ENCODE assay signal across 1 cellular context in the genomic region with DNA sequence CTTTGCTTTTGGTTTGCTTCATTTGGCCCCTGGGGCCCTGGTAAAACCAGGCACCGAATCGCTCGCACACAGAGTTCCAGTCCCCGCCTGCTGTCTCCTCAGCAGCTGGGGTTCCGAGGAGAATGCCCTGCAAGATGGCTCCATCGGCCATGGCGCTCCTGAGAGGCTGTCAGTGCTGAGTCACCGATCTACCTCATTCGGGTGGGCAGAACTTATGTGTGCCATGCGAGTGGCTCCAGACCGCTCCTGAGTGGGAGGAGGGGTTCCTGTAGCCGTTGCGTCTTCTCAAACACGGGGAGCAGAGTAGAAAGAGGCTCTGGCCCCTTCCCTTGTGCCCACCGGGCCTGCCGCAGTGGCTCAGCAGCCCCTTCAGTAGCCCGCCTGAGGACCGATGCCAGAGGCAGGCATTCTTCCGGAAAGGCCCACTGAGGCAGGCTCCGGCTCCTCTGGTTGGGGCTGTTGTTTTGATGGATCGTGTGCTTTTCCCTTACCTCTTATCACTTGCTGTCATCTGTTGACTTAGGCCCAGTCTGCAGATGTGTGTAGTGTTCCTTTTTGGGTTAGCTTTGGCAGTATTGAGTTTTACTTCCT.
TF ChIP-seq lines count a peak whose summit lies in the region.

No MANE protein-coding gene starts in this region.

TF ChIP-seq in HEK293, 187 proteins besides CTCF, POLR2A, EP300 and RAD21 (continued from another document and continues in another):
- TF ChIP-seq ZNF362 (tag by site-specific recombination; IDR thresholded peaks at IDR 0.05) (no peak), SALL2 (tag by site-specific recombination; IDR thresholded peaks at IDR 0.05; ENCODE audit: borderline replicate concordance) (no peak), ZEB2 (tag by site-specific recombination; IDR thresholded peaks at IDR 0.05) (no peak; the same call in 1 of the 2 replicates), ZNF266 (tag by site-specific recombination; IDR thresholded peaks at IDR 0.05; ENCODE audit: low read depth) (no peak), PBX3 (CRISPR knock-in tag; IDR thresholded peaks at IDR 0.05) (no peak), RBAK (tag by site-specific recombination; IDR thresholded peaks at IDR 0.05) (no peak), ZNF2 (tag by site-specific recombination; IDR thresholded peaks at IDR 0.05) (no peak), BCL11B (tag by site-specific recombination; IDR thresholded peaks at IDR 0.05; ENCODE audit: low read depth) (no peak), ZNF23 (tag by site-specific recombination; IDR thresholded peaks at IDR 0.05; ENCODE audit: borderline replicate concordance) (no peak), ZNF518A (tag by site-specific recombination; conservative IDR thresholded peaks at IDR 0.05; ENCODE audit: low read depth) (no peak), ZSCAN5A (tag by site-specific recombination; IDR thresholded peaks at IDR 0.05) (no peak), ZNF549 (tag by site-specific recombination; IDR thresholded peaks at IDR 0.05) (no peak), ZNF561 (tag by site-specific recombination; IDR thresholded peaks at IDR 0.05; ENCODE audit: borderline replicate concordance) (no peak), ZNF629 (tag by site-specific recombination; IDR thresholded peaks at IDR 0.05) (peak; percentile 21; the same call in 1 of the 2 replicates), ZNF670 (tag by site-specific recombination; IDR thresholded peaks at IDR 0.05; ENCODE audit: low read depth) (no peak), GLI4 (tag by site-specific recombination; IDR thresholded peaks at IDR 0.05) (no peak), ZNF768 (tag by site-specific recombination; IDR thresholded peaks at IDR 0.05) (no peak), ZNF830 (tag by site-specific recombination; IDR thresholded peaks at IDR 0.05; ENCODE audit: low read depth) (no peak), ZNF791 (tag by site-specific recombination; IDR thresholded peaks at IDR 0.05) (no peak), ZNF184 (tag by site-specific recombination; IDR thresholded peaks at IDR 0.05) (no peak), ZNF221 (tag by site-specific recombination; IDR thresholded peaks at IDR 0.05; ENCODE audit: borderline replicate concordance) (no peak), ZNF155 (tag by site-specific recombination; IDR thresholded peaks at IDR 0.05) (no peak), ZBTB48 (tag by site-specific recombination; IDR thresholded peaks at IDR 0.05) (0 out of 2 replicates have a peak, but pooled peaks have one; percentile 32), PRDM1 (tag by site-specific recombination; IDR thresholded peaks at IDR 0.05) (no peak), OVOL3 (tag by site-specific recombination; IDR thresholded peaks at IDR 0.05) (no peak), KLF9 (tag by site-specific recombination; IDR thresholded peaks at IDR 0.05; ENCODE audit: low read depth) (no peak), BCL6B (tag by site-specific recombination; IDR thresholded peaks at IDR 0.05) (no peak), ZNF274 (IDR thresholded peaks at IDR 0.05; ENCODE audit: low read length) (no peak), ZNF274 (tag by site-specific recombination; IDR thresholded peaks at IDR 0.05; ENCODE audit: borderline replicate concordance) (no peak), ZNF211 (tag by site-specific recombination; IDR thresholded peaks at IDR 0.05; ENCODE audit: low read depth) (no peak), ZNF792 (tag by site-specific recombination; IDR thresholded peaks at IDR 0.05) (no peak), ZNF26 (tag by site-specific recombination; IDR thresholded peaks at IDR 0.05) (no peak), ZNF16 (tag by site-specific recombination; IDR thresholded peaks at IDR 0.05; ENCODE audit: low read depth) (no peak), ZNF843 (tag by site-specific recombination; IDR thresholded peaks at IDR 0.05) (no peak), ZNF10 (tag by site-specific recombination; IDR thresholded peaks at IDR 0.05) (no peak), ZNF785 (tag by site-specific recombination; IDR thresholded peaks at IDR 0.05) (no peak), ZNF324 (tag by site-specific recombination; IDR thresholded peaks at IDR 0.05) (no peak), ZBTB8A (tag by site-specific recombination; IDR thresholded peaks at IDR 0.05) (0 out of 2 replicates have a peak, but pooled peaks have one; percentile 36), ZNF626 (tag by site-specific recombination; IDR thresholded peaks at IDR 0.05) (no peak), ZNF311 (tag by site-specific recombination; IDR thresholded peaks at IDR 0.05; ENCODE audit: borderline replicate concordance) (no peak), ZNF660 (tag by site-specific recombination; IDR thresholded peaks at IDR 0.05) (no peak), ZNF76 (tag by site-specific recombination; IDR thresholded peaks at IDR 0.05; ENCODE audit: borderline replicate concordance, low read depth) (peak; percentile 40; the same call in 1 of the 2 replicates), AEBP2 (tag by site-specific recombination; IDR thresholded peaks at IDR 0.05; ENCODE audit: borderline replicate concordance) (no peak), ZNF169 (tag by site-specific recombination; IDR thresholded peaks at IDR 0.05) (no peak), ATF2 (tag by site-specific recombination; IDR thresholded peaks at IDR 0.05; ENCODE audit: low read depth) (no peak), ZNF37A (tag by site-specific recombination; IDR thresholded peaks at IDR 0.05) (no peak), ZBTB17 (tag by site-specific recombination; IDR thresholded peaks at IDR 0.05) (peak; percentile 94)
- TF ChIP-seq, protein P1, sequence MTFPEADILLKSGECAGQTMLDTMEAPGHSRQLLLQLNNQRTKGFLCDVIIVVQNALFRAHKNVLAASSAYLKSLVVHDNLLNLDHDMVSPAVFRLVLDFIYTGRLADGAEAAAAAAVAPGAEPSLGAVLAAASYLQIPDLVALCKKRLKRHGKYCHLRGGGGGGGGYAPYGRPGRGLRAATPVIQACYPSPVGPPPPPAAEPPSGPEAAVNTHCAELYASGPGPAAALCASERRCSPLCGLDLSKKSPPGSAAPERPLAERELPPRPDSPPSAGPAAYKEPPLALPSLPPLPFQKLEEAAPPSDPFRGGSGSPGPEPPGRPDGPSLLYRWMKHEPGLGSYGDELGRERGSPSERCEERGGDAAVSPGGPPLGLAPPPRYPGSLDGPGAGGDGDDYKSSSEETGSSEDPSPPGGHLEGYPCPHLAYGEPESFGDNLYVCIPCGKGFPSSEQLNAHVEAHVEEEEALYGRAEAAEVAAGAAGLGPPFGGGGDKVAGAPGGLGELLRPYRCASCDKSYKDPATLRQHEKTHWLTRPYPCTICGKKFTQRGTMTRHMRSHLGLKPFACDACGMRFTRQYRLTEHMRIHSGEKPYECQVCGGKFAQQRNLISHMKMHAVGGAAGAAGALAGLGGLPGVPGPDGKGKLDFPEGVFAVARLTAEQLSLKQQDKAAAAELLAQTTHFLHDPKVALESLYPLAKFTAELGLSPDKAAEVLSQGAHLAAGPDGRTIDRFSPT (tag by site-specific recombination; IDR thresholded peaks at IDR 0.05) = peak; percentile 77
